Comparison of ENCODE assay signal across 22 cellular contexts in the genomic region with DNA sequence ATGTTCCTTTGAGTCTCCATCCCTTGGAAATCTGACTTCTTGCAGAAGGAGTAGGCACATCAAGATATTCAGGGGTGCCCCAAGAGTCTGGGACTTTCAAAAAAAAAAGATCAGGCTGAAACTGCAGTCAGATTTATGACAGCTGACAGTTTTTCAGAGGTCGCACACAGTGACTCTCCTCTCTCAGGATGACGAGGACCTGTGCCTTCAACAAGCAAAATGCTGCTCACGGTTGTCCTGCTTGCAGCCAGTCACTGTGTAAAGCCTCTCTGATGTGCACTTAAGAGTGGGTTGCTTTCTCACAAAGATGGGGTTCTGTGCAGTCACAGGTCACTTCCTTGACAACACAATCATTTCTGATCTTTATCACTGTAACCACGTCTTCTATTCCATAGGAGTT.
"Had no signal": no experiment of that assay in that cellular context is flagged by ENCODE, and none has a peak within 500 bp of the region (broad histone marks: within the 10 kb centered on the region; RNA-seq: fewer than 3 reads in every experiment).

No MANE protein-coding gene starts in this region.

- DNase-seq: activated CD4-positive, CD25-positive, alpha-beta regulatory T cell; activated CD8-positive, alpha-beta memory T cell treated with anti-CD3 and anti-CD28 coated beads, Interleukin-2, amount 10 ng/mL, durations not matched to agents 7 days and 5 days; activated gamma-delta T cell treated with Interleukin-2 at 50 U/mL for 16 hours; activated naive CD8-positive, alpha-beta T cell treated with anti-CD3 and anti-CD28 coated beads for 36 hours; activated T-cell treated with anti-CD3 and anti-CD28 coated beads, Interleukin-2, amount 50 U/mL, for 24 hours; amygdala; endodermal cell; foreskin fibroblast; mesenchymal stem cell; naive thymus-derived CD8-positive, alpha-beta T cell; pancreas; stimulated activated CD4-positive, alpha-beta T cell treated with anti-CD3 and anti-CD28 coated beads, Interleukin-4, amount 100 ng/mL, for 24 hours; stimulated activated naive CD4-positive, alpha-beta T cell; substantia nigra; tibial artery had no signal

- H3K4me1 ChIP-seq: tibial artery had no signal

- H3K27me3 ChIP-seq: neutrophil, pancreas, tibial artery had no signal

- H3K27ac Mint-ChIP-seq: activated CD8-positive, alpha-beta memory T cell treated with anti-CD3 and anti-CD28 coated beads, Interleukin-2, amount 10 ng/mL, durations not matched to agents 7 days and 5 days; activated naive CD8-positive, alpha-beta T cell treated with anti-CD3 and anti-CD28 coated beads for 36 hours; activated T-cell treated with anti-CD3 and anti-CD28 coated beads, Interleukin-2, amount 50 U/mL, for 24 hours; endodermal cell had no signal

- FAIRE-seq: colon, pancreas, urothelium cell line had no signal

- H3K9me3 Mint-ChIP-seq: activated naive CD8-positive, alpha-beta T cell treated with anti-CD3 and anti-CD28 coated beads for 36 hours; activated T-cell treated with anti-CD3 and anti-CD28 coated beads, Interleukin-2, amount 50 U/mL, for 24 hours; endodermal cell; naive thymus-derived CD8-positive, alpha-beta T cell had no signal

- H3K4me3 Mint-ChIP-seq: activated CD8-positive, alpha-beta memory T cell treated with anti-CD3 and anti-CD28 coated beads, Interleukin-2, amount 10 ng/mL, durations not matched to agents 7 days and 5 days; activated naive CD8-positive, alpha-beta T cell treated with anti-CD3 and anti-CD28 coated beads for 36 hours; activated T-cell treated with anti-CD3 and anti-CD28 coated beads, Interleukin-2, amount 50 U/mL, for 24 hours; endodermal cell; naive thymus-derived CD8-positive, alpha-beta T cell had no signal

- H3K9me3 ChIP-seq: neutrophil, pancreas, tibial artery had no signal

- H3K27me3 Mint-ChIP-seq: activated naive CD8-positive, alpha-beta T cell treated with anti-CD3 and anti-CD28 coated beads for 36 hours; activated T-cell treated with anti-CD3 and anti-CD28 coated beads, Interleukin-2, amount 50 U/mL, for 24 hours; naive thymus-derived CD8-positive, alpha-beta T cell had no signal

- ATAC-seq: activated CD8-positive, alpha-beta memory T cell treated with anti-CD3 and anti-CD28 coated beads, Interleukin-2, amount 10 ng/mL, durations not matched to agents 7 days and 5 days; naive thymus-derived CD8-positive, alpha-beta T cell; pancreas; sciatic nerve had no signal

- H3K27ac ChIP-seq: epithelial cell of prostate, neutrophil, pancreas, SK-N-MC, tibial artery had no signal

- H3K36me3 ChIP-seq: pancreas had no signal

- H3K4me3 ChIP-seq: pancreas, SK-N-MC, smooth muscle cell, tibial artery had no signal

- H3K4me1 Mint-ChIP-seq: endodermal cell had no signal

- H3K4me2 ChIP-seq: smooth muscle cell had no signal
